ENCODE assay signal across 8 cellular contexts in the genomic region with DNA sequence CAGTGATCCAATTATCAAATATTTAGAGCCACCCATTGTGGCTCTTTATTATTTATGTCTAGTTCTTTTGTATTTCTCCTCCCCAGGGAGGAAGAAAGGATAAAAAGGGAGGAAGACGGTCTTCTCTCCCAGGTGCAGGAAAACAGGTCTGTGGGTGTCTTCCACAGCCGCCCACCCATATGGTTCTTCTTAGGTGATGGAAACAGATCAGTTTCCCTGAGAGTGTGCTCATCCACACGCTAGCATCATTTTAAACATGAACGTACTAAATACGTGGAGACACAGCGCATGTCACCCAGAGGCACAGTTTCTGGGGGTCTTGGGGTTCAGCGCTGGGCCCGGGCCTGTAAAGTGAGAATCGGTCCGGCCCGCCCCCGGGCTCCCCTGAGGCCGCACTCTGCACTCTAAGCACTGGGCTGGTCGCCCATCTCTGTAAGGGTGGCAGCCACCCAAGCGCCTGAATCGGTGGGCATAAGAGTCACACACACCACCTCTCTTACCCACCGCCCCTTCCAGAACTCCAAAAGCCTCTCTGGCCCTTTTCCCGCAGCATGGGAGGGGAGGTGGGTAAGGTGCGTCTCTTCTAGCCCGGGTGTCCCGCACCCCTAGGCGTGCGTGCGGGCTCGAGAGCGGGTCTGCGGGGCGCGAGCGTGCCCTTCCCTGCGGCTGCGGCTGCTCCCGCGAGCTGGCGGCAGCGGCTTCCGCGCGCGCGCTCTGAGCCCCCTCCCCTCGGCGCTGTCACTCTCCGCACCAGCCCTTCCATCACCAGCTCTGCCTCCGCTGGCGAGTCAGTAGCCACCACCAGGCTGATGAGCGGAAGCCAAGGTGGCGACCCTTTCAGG. TPM values are rescaled to one million over a fixed set of nuclear protein-coding genes. Genes with fewer than 3 reads are reported as not detected.
DNase-seq lines count a peak whose midpoint lies in the region; ATAC-seq, FAIRE-seq and TF ChIP-seq lines count a peak whose summit lies in the region.

No MANE protein-coding gene starts in this region.

- peak overlapping the region; percentile 51 to 77 (median 67) for H3K4me3 ChIP-seq in dorsolateral prefrontal cortex

- peak; percentile 42 for ATAC-seq in activated CD4-positive, alpha-beta T cell treated with anti-CD3 and anti-CD28 coated beads for 36 hours
- peak; percentile 42 to 51 (median 47) for ATAC-seq in T-cell (replicated peaks in 1 of 4)
- ATAC-seq in naive B cell (ENCODE audit: low read depth in 2 of 2) = peak in 1 of 2 donors; percentile 30
- ATAC-seq in GM19467 (IDR thresholded peaks at IDR 0.05; ENCODE audit: unreplicated experiment) = no peak
- ATAC-seq in HG03045 (IDR thresholded peaks at IDR 0.05; ENCODE audit: unreplicated experiment) = no peak

- CTCF ChIA-PET in activated CD4-positive, alpha-beta T cell treated with anti-CD3 and anti-CD28 coated beads for 36 hours (lab: Charles Lee) = interaction anchor here (0.6 kb wide), 1 partner anchor 412 kb away, joined by 3 read pairs; no protein-coding TSS in a partner anchor
- CTCF ChIA-PET in T-cell (lab: Charles Lee) = interaction anchor here in 1 of 2 donors (0.6 kb wide), 2 partner anchors 118 to 875 kb away, joined by 5 to 8 read pairs; no protein-coding TSS in a partner anchor

- H3K27ac Mint-ChIP-seq in activated CD4-positive, alpha-beta T cell treated with anti-CD3 and anti-CD28 coated beads for 36 hours = no peak overlapping the region
- H3K27ac Mint-ChIP-seq in T-cell = no peak overlapping the region
- no peak overlapping the region for H3K27ac Mint-ChIP-seq in naive B cell

- peaks cover 26% of the 10 kb centered on the region for H3K27me3 Mint-ChIP-seq in activated CD4-positive, alpha-beta T cell treated with anti-CD3 and anti-CD28 coated beads for 36 hours
- H3K27me3 Mint-ChIP-seq in T-cell = peaks cover 13 to 17% of the 10 kb centered on the region in 2 donors
- H3K27me3 Mint-ChIP-seq in naive B cell = peaks cover 66 to 88% (median 67%) of the 10 kb centered on the region in 3 donors

- FAIRE-seq in GM12892 (lab: Jason Lieb, UNC) = no peak

- H3K4me3 Mint-ChIP-seq in activated CD4-positive, alpha-beta T cell treated with anti-CD3 and anti-CD28 coated beads for 36 hours = peak overlapping the region; percentile 60
- H3K4me3 Mint-ChIP-seq in T-cell (peak overlapping the region; percentile 60 to 97 (median 62)), naive B cell (peak overlapping the region in 7 of 8 donors; percentile 39 to 89 (median 52))

- H3K9me3 Mint-ChIP-seq in activated CD4-positive, alpha-beta T cell treated with anti-CD3 and anti-CD28 coated beads for 36 hours (ENCODE audit: low read depth) = no peaks in the 10 kb centered on the region
- H3K9me3 Mint-ChIP-seq in T-cell = peaks cover 0 to 8% (median 5%) of the 10 kb centered on the region in 3 donors
- H3K9me3 Mint-ChIP-seq in naive B cell = peaks cover 6 to 46% (median 16%) of the 10 kb centered on the region in 7 donors

- H3K36me3 Mint-ChIP-seq in activated CD4-positive, alpha-beta T cell treated with anti-CD3 and anti-CD28 coated beads for 36 hours (ENCODE audit: low read depth) = peaks cover 11% of the 10 kb centered on the region
- H3K36me3 Mint-ChIP-seq in T-cell = peaks cover 5% of the 10 kb centered on the region
- H3K36me3 Mint-ChIP-seq in naive B cell = peaks cover 0 to 20% of the 10 kb centered on the region in 2 donors

- DNase-seq in activated CD4-positive, alpha-beta T cell treated with anti-CD3 and anti-CD28 coated beads for 36 hours = peak; percentile 64
- DNase-seq in activated CD4-positive, alpha-beta T cell treated with anti-CD3 and anti-CD28 coated beads, Interleukin-2, amount 50 U/mL, for 4 hours = no peak
- DNase-seq in T-cell = peak in 10 of 34 experiments; percentile 3 to 38 (median 28)
- DNase-seq in dorsolateral prefrontal cortex = peak in 4 of 10 donors; percentile 37 to 60 (median 53)
- no peak for DNase-seq in naive B cell
- no peak for DNase-seq in GM12892 (ENCODE audit: insufficient read length)

- peaks cover 34% of the 10 kb centered on the region for H3K4me1 Mint-ChIP-seq in activated CD4-positive, alpha-beta T cell treated with anti-CD3 and anti-CD28 coated beads for 36 hours
- H3K4me1 Mint-ChIP-seq in T-cell = peaks cover 30 to 43% (median 39%) of the 10 kb centered on the region in 3 donors
- peaks cover 12 to 30% (median 20%) of the 10 kb centered on the region in 3 donors for H3K4me1 Mint-ChIP-seq in naive B cell

- POLR2A ChIA-PET in activated CD4-positive, alpha-beta T cell treated with anti-CD3 and anti-CD28 coated beads for 36 hours (lab: Charles Lee) = no interaction called here
- POLR2A ChIA-PET in T-cell (lab: Charles Lee) = no interaction called here

- intact Hi-C loops in activated CD4-positive, alpha-beta T cell treated with anti-CD3 and anti-CD28 coated beads for 36 hours (cut with DNase I, micrococcal nuclease) = loop anchor here in 1 of 2 experiments (10.0 kb wide), 1 partner anchor 1339 kb away; a partner anchor contains a TSS
- intact Hi-C loops in dorsolateral prefrontal cortex (cut with DNase I) = loop anchor here in 1 of 2 donors (5.0 to 10.0 kb wide), 2 partner anchors 362 to 599 kb away; a partner anchor contains a TSS

- peak overlapping the region in 38 of 59 donors; percentile 0 to 81 (median 54) for H3K27ac ChIP-seq in dorsolateral prefrontal cortex

- no peak for TF ChIP-seq POLR2A in GM12892 (IDR thresholded peaks at IDR 0.05; ENCODE audit: low read depth, low read length)

- TF ChIP-seq CTCF in dorsolateral prefrontal cortex (IDR thresholded peaks at IDR 0.05 in 54 of 56, conservative IDR thresholded peaks at IDR 0.05 in 2 of 56; ENCODE audit: low read depth in 1 of 56, partially characterized antibody in 56 of 56) = no peak

- no peaks in the 10 kb centered on the region for H3K27me3 ChIP-seq in dorsolateral prefrontal cortex

RNA-seq across cellular contexts. Expression of a gene that starts 1.3 kb away (rescaled TPM):
- total RNA-seq in activated CD4-positive, alpha-beta T cell treated with anti-CD3 and anti-CD28 coated beads for 36 hours = 1 to 10 TPM; 4.4 to 5.6 TPM
- total RNA-seq in T-cell (10 to 100 TPM; 23.4 to 35.5 (median 29.2) TPM), dorsolateral prefrontal cortex (100 to 1,000 TPM in 1 of 120 experiments, 10 to 100 TPM in 119; 17.9 to 104 (median 46.0) TPM)
- polyA plus RNA-seq in naive B cell (ENCODE audit: low read depth in 6 of 6) = 1 to 10 TPM in 5 of 6 donors, under 1 TPM in 1; 0.21 to 8.3 (median 2.4) TPM
- 4.6 TPM for polyA plus RNA-seq in GM12892 (2012; ENCODE audit: missing spikeins)

Comparison
In these comparisons a context has a peak if more than half of its experiments do, and no peak if none do; other contexts are left out.
1. ATAC-seq: peak in activated CD4-positive, alpha-beta T cell treated with anti-CD3 and anti-CD28 coated beads for 36 hours (single experiment) and T-cell (4 of 4); none in GM19467 (single experiment) and HG03045 (single experiment).
2. Peak in every context shown above with its lines, with median percentiles within 50 percentile points of each other: H3K4me3 Mint-ChIP-seq.